1 cellular context compared by ENCODE assay signal in the genomic region with DNA sequence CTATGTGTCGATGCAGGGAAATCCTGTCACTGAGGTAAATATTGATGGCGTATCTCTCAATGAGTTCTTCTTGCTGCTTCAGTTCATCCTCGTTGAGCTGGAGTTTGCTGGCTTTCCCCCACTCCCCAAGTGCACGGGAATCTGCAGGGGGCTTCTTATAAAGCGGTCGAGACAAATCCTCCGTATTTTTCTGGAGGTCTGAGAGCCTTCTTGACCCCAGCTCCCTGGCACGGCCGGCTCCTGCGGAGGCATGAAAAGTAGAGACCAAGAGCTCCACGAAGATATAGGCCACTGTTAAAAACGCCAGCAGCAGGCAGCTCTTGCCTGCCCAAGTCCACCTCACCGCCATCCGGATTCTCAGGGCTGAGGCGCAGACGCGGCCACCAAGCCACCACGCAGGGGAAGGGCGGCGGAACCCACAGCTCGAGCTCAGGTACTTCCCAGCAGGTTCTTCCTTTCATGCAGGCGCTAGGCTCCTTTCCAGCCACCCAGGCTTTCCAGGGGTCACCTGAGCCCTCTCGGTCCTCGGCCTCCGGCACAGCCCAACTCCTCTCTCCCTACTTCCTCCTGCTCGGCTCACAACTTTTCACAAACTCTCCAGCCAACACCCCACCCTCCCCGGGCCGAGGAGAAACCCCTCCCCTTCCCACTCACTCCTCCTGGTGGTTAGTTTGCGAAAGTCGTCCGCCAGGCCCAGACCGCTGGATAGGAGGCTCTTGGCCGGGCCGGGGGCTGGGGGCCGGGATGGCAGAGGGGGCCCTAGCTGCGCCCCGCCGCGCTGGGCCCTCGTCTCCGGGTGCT.
TF ChIP-seq lines count a peak whose summit lies in the region.

TSS of gene GALNT4 (minus strand) at position 596 of the 801 bp plus-strand sequence. CDS start at position 349, 247 bp downstream.

TF ChIP-seq in K562, 482 proteins besides CTCF, POLR2A, EP300 and RAD21 (continued from another document and continues in another):
- TF ChIP-seq, protein P1, sequence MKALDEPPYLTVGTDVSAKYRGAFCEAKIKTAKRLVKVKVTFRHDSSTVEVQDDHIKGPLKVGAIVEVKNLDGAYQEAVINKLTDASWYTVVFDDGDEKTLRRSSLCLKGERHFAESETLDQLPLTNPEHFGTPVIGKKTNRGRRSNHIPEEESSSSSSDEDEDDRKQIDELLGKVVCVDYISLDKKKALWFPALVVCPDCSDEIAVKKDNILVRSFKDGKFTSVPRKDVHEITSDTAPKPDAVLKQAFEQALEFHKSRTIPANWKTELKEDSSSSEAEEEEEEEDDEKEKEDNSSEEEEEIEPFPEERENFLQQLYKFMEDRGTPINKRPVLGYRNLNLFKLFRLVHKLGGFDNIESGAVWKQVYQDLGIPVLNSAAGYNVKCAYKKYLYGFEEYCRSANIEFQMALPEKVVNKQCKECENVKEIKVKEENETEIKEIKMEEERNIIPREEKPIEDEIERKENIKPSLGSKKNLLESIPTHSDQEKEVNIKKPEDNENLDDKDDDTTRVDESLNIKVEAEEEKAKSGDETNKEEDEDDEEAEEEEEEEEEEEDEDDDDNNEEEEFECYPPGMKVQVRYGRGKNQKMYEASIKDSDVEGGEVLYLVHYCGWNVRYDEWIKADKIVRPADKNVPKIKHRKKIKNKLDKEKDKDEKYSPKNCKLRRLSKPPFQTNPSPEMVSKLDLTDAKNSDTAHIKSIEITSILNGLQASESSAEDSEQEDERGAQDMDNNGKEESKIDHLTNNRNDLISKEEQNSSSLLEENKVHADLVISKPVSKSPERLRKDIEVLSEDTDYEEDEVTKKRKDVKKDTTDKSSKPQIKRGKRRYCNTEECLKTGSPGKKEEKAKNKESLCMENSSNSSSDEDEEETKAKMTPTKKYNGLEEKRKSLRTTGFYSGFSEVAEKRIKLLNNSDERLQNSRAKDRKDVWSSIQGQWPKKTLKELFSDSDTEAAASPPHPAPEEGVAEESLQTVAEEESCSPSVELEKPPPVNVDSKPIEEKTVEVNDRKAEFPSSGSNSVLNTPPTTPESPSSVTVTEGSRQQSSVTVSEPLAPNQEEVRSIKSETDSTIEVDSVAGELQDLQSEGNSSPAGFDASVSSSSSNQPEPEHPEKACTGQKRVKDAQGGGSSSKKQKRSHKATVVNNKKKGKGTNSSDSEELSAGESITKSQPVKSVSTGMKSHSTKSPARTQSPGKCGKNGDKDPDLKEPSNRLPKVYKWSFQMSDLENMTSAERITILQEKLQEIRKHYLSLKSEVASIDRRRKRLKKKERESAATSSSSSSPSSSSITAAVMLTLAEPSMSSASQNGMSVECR (CRISPR knock-in tag; IDR thresholded peaks at IDR 0.05) = no peak
- TF ChIP-seq, protein P2, sequence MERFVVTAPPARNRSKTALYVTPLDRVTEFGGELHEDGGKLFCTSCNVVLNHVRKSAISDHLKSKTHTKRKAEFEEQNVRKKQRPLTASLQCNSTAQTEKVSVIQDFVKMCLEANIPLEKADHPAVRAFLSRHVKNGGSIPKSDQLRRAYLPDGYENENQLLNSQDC (CRISPR knock-in tag; IDR thresholded peaks at IDR 0.05) = no peak
- TF ChIP-seq CBFB (CRISPR knock-in tag; IDR thresholded peaks at IDR 0.05) (no peak), ZNF134 (CRISPR knock-in tag; conservative IDR thresholded peaks at IDR 0.05) (no peak), HMG20A (CRISPR knock-in tag; conservative IDR thresholded peaks at IDR 0.05) (no peak), NONO (IDR thresholded peaks at IDR 0.05; ENCODE audit: low read depth in 2 of 2, low read length in 1 of 2) (no peak), TRIM24 (IDR thresholded peaks at IDR 0.05) (no peak), RBM15 (IDR thresholded peaks at IDR 0.05; ENCODE audit: insufficient read depth, low read length) (no peak), LARP7 (IDR thresholded peaks at IDR 0.05) (no peak), NR4A1 (CRISPR knock-in tag; IDR thresholded peaks at IDR 0.05) (no peak), NR4A1 (tag; IDR thresholded peaks at IDR 0.05) (no peak), CCAR2 (IDR thresholded peaks at IDR 0.05; ENCODE audit: low read depth, low read length) (no peak), OTX1 (CRISPR knock-in tag; IDR thresholded peaks at IDR 0.05) (no peak), SMAD3 (CRISPR knock-in tag; conservative IDR thresholded peaks at IDR 0.05) (no peak), SRSF3 (IDR thresholded peaks at IDR 0.05; ENCODE audit: insufficient read depth, low read length) (no peak), XRCC5 (IDR thresholded peaks at IDR 0.05; ENCODE audit: low read depth, low read length) (0 out of 2 replicates have a peak, but pooled peaks have one; percentile 65), MGA (IDR thresholded peaks at IDR 0.05) (peak; percentile 53), NFATC3 (IDR thresholded peaks at IDR 0.05) (no peak), CBX5 (IDR thresholded peaks at IDR 0.05; ENCODE audit: borderline replicate concordance, low read depth) (no peak), XRCC4 (IDR thresholded peaks at IDR 0.05; ENCODE audit: extremely low read depth, insufficient read depth, insufficient read length) (no peak), TCF3 (CRISPR knock-in tag; IDR thresholded peaks at IDR 0.05) (no peak), RBM17 (IDR thresholded peaks at IDR 0.05; ENCODE audit: borderline replicate concordance, low read depth, low read length) (no peak), ELF4 (CRISPR knock-in tag; IDR thresholded peaks at IDR 0.05) (no peak), ZNF780A (CRISPR knock-in tag; IDR thresholded peaks at IDR 0.05) (no peak), FOXM1 (IDR thresholded peaks at IDR 0.05; ENCODE audit: low read depth) (no peak), FOXM1 (CRISPR knock-in tag; IDR thresholded peaks at IDR 0.05; ENCODE audit: low read depth) (no peak), ZNF133 (CRISPR knock-in tag; IDR thresholded peaks at IDR 0.05) (no peak), MXI1 (IDR thresholded peaks at IDR 0.05; ENCODE audit: low read depth, low read length) (no peak), ZNF280A (IDR thresholded peaks at IDR 0.05; ENCODE audit: low read depth, partially characterized antibody) (no peak), TAF15 (IDR thresholded peaks at IDR 0.05; ENCODE audit: low read depth, low read length) (no peak), CAMTA2 (CRISPR knock-in tag; conservative IDR thresholded peaks at IDR 0.05) (no peak), KAT7 (CRISPR knock-in tag; IDR thresholded peaks at IDR 0.05; ENCODE audit: borderline replicate concordance) (peak; percentile 58; the same call in 1 of the 2 replicates), BRF2 (IDR thresholded peaks at IDR 0.05; ENCODE audit: borderline replicate concordance, insufficient read depth, insufficient read length) (no peak), ZBED1 (IDR thresholded peaks at IDR 0.05) (no peak)
- TF ChIP-seq, protein P3, sequence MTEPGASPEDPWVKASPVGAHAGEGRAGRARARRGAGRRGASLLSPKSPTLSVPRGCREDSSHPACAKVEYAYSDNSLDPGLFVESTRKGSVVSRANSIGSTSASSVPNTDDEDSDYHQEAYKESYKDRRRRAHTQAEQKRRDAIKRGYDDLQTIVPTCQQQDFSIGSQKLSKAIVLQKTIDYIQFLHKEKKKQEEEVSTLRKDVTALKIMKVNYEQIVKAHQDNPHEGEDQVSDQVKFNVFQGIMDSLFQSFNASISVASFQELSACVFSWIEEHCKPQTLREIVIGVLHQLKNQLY (CRISPR knock-in tag; conservative IDR thresholded peaks at IDR 0.05) = no peak
- TF ChIP-seq, protein P4, sequence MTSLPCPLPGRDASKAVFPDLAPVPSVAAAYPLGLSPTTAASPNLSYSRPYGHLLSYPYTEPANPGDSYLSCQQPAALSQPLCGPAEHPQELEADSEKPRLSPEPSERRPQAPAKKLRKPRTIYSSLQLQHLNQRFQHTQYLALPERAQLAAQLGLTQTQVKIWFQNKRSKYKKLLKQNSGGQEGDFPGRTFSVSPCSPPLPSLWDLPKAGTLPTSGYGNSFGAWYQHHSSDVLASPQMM (CRISPR knock-in tag; IDR thresholded peaks at IDR 0.05) = no peak
- TF ChIP-seq, protein P5, sequence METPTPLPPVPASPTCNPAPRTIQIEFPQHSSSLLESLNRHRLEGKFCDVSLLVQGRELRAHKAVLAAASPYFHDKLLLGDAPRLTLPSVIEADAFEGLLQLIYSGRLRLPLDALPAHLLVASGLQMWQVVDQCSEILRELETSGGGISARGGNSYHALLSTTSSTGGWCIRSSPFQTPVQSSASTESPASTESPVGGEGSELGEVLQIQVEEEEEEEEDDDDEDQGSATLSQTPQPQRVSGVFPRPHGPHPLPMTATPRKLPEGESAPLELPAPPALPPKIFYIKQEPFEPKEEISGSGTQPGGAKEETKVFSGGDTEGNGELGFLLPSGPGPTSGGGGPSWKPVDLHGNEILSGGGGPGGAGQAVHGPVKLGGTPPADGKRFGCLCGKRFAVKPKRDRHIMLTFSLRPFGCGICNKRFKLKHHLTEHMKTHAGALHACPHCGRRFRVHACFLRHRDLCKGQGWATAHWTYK (CRISPR knock-in tag; IDR thresholded peaks at IDR 0.05) = no peak
